ENCODE assay signal across 8 cellular contexts in the genomic region with DNA sequence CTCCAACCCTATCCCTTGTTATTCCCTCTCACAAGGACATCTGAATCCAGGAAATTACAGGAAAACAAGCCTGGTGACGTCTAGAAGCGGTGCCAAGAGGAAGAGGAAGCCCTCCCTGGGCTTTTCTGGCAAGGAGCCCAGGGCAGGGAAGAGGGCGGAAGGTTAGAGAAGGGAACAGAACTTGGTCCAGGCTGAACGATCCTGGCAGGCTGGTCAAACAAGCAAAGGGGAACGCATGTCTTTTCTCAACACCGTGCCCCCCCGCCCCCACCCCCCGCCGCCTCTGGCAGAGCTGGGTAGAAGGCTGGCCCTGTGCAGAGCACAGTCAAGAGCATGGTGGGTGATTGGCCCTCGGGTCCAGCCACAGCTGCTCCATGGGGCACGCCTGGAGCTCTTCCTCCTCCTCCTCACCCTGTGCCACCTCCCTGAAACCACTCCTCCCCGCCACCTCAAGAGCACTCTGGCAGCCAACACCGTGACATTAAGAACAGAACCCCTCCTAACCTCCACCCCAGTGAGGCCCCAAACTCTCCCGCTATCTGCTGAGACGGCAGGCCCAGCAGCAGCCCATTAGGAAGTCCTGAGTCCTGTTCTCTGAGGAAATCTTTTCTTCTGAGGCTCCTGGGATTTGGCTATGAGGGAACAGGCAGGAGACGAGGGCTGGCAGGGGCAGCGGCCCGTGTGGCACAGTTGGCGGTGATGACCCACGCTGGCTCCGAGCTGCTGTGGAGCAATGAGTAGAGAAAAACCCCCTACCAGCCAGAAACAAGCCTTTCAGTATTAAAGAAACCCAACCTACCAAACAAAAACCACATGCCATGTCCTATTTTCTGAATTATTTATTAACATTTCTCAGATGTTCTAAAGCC. TPM values are rescaled to one million over a fixed set of nuclear protein-coding genes. Genes with fewer than 3 reads are reported as not detected.
DNase-seq lines count a peak whose midpoint lies in the region; ATAC-seq lines count a peak whose summit lies in the region.

No MANE protein-coding gene starts in this region.

- ATAC-seq in esophagus mucosa: peak; percentile 43
- no peak for ATAC-seq in GM21381 (IDR thresholded peaks at IDR 0.05; ENCODE audit: unreplicated experiment)
- no peak for ATAC-seq in GM18867 (IDR thresholded peaks at IDR 0.05; ENCODE audit: unreplicated experiment)
- no peak for ATAC-seq in HG03135 (IDR thresholded peaks at IDR 0.05; ENCODE audit: unreplicated experiment)
- ATAC-seq in HG03159 (IDR thresholded peaks at IDR 0.05; ENCODE audit: unreplicated experiment): no peak

- DNase-seq in D341Med (ENCODE audit: low spot score) (peak; percentile 25), NOMO-1 treated with DMSO at 0.1 percent for 48 hours (lab: John Stamatoyannopoulos, UW; ENCODE audit: unreplicated experiment) (peak; percentile 12), pons (ENCODE audit: low spot score) (peak; percentile 74)

RNA-seq across cellular contexts. Expression of a gene that starts 7.3 kb away (rescaled TPM):
- total RNA-seq in esophagus mucosa: 0.84 TPM

RNA-seq across cellular contexts. Expression of a gene that starts 7.4 kb away (rescaled TPM):
- 3.8 TPM for total RNA-seq in esophagus mucosa

RNA-seq across cellular contexts. Expression of a gene that starts 13.2 kb away (rescaled TPM):
- 1.8 TPM for total RNA-seq in esophagus mucosa

RNA-seq across cellular contexts. Expression of a gene that starts 13.9 kb away (rescaled TPM):
- 7.8 TPM for total RNA-seq in esophagus mucosa

RNA-seq across cellular contexts. Expression of a gene that starts 29.0 kb away (rescaled TPM):
- 2.4 TPM for total RNA-seq in esophagus mucosa

Comparison
In these comparisons a context has a peak if more than half of its experiments do, and no peak if none do; other contexts are left out.
1. DNase-seq: peak in every context shown above with its lines; median percentile 74 in pons; 25 in D341Med; 12 in NOMO-1 treated with DMSO at 0.1 percent for 48 hours.